In the genomic region with DNA sequence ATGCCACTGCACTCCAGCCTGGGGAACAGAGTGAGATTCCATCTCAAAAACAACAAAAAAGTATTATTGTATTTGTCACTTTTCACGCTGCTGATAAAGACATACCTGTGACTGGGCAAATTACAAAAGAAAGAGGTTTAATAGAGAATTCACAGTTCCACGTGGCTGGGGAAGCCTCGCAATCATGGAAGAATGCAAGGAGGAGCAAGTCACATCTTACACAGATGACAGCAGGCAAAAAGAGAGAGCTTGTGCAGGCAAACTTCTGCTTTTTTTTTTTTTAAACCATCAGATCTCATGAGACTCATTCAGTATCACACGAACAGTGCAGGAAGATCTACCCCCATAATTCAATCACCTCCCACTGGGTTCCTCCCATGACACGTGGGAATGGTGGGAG, we compare ENCODE assay signal across 25 cellular contexts. TPM values are rescaled to one million over a fixed set of nuclear protein-coding genes. Genes with fewer than 3 reads are reported as not detected.
"Had no signal": no experiment of that assay in that cellular context is flagged by ENCODE, and none has a peak within 500 bp of the region (broad histone marks: within the 10 kb centered on the region; RNA-seq: fewer than 3 reads in every experiment).

No MANE protein-coding gene starts in this region.

- H3K4me1 Mint-ChIP-seq: activated B cell treated with CpG ODN at 0.5 μM for 24 hours; activated CD8-positive, alpha-beta memory T cell treated with anti-CD3 and anti-CD28 coated beads, Interleukin-2, amount 10 ng/mL, durations not matched to agents 7 days and 5 days; activated naive CD4-positive, alpha-beta T cell treated with anti-CD3 and anti-CD28 coated beads, Interleukin-2, amount 50 U/mL, for 24 hours had no signal

- H3K4me3 Mint-ChIP-seq: activated B cell treated with CpG ODN at 0.5 μM for 24 hours; activated CD4-positive, alpha-beta T cell treated with anti-CD3 and anti-CD28 coated beads, Interleukin-2, amount 10 ng/mL, durations not matched to agents 24 days and 14 days; activated CD8-positive, alpha-beta memory T cell treated with anti-CD3 and anti-CD28 coated beads, Interleukin-2, amount 10 ng/mL, durations not matched to agents 7 days and 5 days; activated naive CD4-positive, alpha-beta T cell treated with anti-CD3 and anti-CD28 coated beads, Interleukin-2, amount 50 U/mL, for 24 hours; activated T-cell treated with anti-CD3 and anti-CD28 coated beads, Interleukin-2, amount 50 U/mL, for 24 hours; activated T-helper 1 cell treated with anti-CD3 and anti-CD28 coated beads, Interleukin-12 subunit alpha, Interleukin-12 subunit beta, Interleukin-2, Interleukin-4 antibody, amounts not matched to agents 30 ng/mL and 10 ng/mL and 1 ng/mL, durations not matched to agents 14 hours and 24 hours and 36 hours; T-helper 1 cell treated with Interleukin-12 subunit alpha and Interleukin-12 subunit beta and Interleukin-4 antibody, amounts not matched to agents 30 μg/mL and 1 μg/mL, for 36 hours had no signal

- H3K9me3 ChIP-seq: breast epithelium, Peyer's patch had no signal

- H3K9me3 Mint-ChIP-seq: activated CD4-positive, alpha-beta T cell treated with anti-CD3 and anti-CD28 coated beads, Interleukin-2, amount 10 ng/mL, durations not matched to agents 24 days and 14 days; activated naive CD4-positive, alpha-beta T cell treated with anti-CD3 and anti-CD28 coated beads, Interleukin-2, amount 50 U/mL, for 24 hours; activated T-cell treated with anti-CD3 and anti-CD28 coated beads, Interleukin-2, amount 50 U/mL, for 24 hours; activated T-helper 1 cell treated with anti-CD3 and anti-CD28 coated beads, Interleukin-12 subunit alpha, Interleukin-12 subunit beta, Interleukin-2, Interleukin-4 antibody, amounts not matched to agents 30 ng/mL and 10 ng/mL and 1 ng/mL, durations not matched to agents 14 hours and 24 hours and 36 hours; T-helper 1 cell treated with Interleukin-12 subunit alpha and Interleukin-12 subunit beta and Interleukin-4 antibody, amounts not matched to agents 30 μg/mL and 1 μg/mL, for 36 hours had no signal

- H3K4me3 ChIP-seq: breast epithelium, Peyer's patch had no signal

- H3K36me3 Mint-ChIP-seq: activated CD8-positive, alpha-beta memory T cell treated with anti-CD3 and anti-CD28 coated beads, Interleukin-2, amount 10 ng/mL, durations not matched to agents 7 days and 5 days; activated naive CD4-positive, alpha-beta T cell treated with anti-CD3 and anti-CD28 coated beads, Interleukin-2, amount 50 U/mL, for 24 hours had no signal

- DNase-seq: activated B cell treated with CpG ODN at 0.5 μM for 24 hours; activated CD4-positive, alpha-beta T cell treated with anti-CD3 and anti-CD28 coated beads for 1 hour; activated CD4-positive, alpha-beta T cell treated with anti-CD3 and anti-CD28 coated beads, Interleukin-2, amount 10 ng/mL, durations not matched to agents 24 days and 14 days; activated CD4-positive, alpha-beta T cell treated with anti-CD3 and anti-CD28 coated beads, Interleukin-2, amount 50 U/mL, for 48 hours; activated CD8-positive, alpha-beta memory T cell treated with anti-CD3 and anti-CD28 coated beads, Interleukin-2, amount 10 ng/mL, durations not matched to agents 7 days and 5 days; activated effector memory CD4-positive, alpha-beta T cell treated with Interleukin-2 at 50 U/mL for 16 hours; activated naive CD4-positive, alpha-beta T cell; activated T-cell treated with anti-CD3 and anti-CD28 coated beads, Interleukin-2, amount 50 U/mL, for 24 hours; aorta; caudate nucleus; KG1; NCI-H1105; NCI-H1436; NCI-H1694 treated with DMSO at 0.1 percent for 48 hours; NCI-H2029 treated with DMSO at 0.1 percent for 48 hours; NCI-H345; NCI-H510A treated with DMSO at 0.1 percent for 48 hours; NCI-H69; NK-92 treated with Interleukin-12 subunit alpha and Interleukin-12 subunit beta, amount 100 ng/mL, for 24 hours; Peyer's patch; SHP77 had no signal

- H3K27ac ChIP-seq: Peyer's patch had no signal

- H3K27me3 Mint-ChIP-seq: activated B cell treated with CpG ODN at 0.5 μM for 24 hours; activated T-cell treated with anti-CD3 and anti-CD28 coated beads, Interleukin-2, amount 50 U/mL, for 24 hours had no signal

- ATAC-seq: activated CD8-positive, alpha-beta memory T cell treated with anti-CD3 and anti-CD28 coated beads, Interleukin-2, amount 10 ng/mL, durations not matched to agents 7 days and 5 days had no signal

- H3K27me3 ChIP-seq: breast epithelium, Peyer's patch had no signal

- H3K36me3 ChIP-seq: breast epithelium, Peyer's patch had no signal

- H3K27ac Mint-ChIP-seq: activated B cell treated with CpG ODN at 0.5 μM for 24 hours; activated CD4-positive, alpha-beta T cell treated with anti-CD3 and anti-CD28 coated beads, Interleukin-2, amount 10 ng/mL, durations not matched to agents 24 days and 14 days; activated CD8-positive, alpha-beta memory T cell treated with anti-CD3 and anti-CD28 coated beads, Interleukin-2, amount 10 ng/mL, durations not matched to agents 7 days and 5 days; activated naive CD4-positive, alpha-beta T cell treated with anti-CD3 and anti-CD28 coated beads, Interleukin-2, amount 50 U/mL, for 24 hours; activated T-cell treated with anti-CD3 and anti-CD28 coated beads, Interleukin-2, amount 50 U/mL, for 24 hours; activated T-helper 1 cell treated with anti-CD3 and anti-CD28 coated beads, Interleukin-12 subunit alpha, Interleukin-12 subunit beta, Interleukin-2, Interleukin-4 antibody, amounts not matched to agents 30 ng/mL and 10 ng/mL and 1 ng/mL, durations not matched to agents 14 hours and 24 hours and 36 hours; T-helper 1 cell treated with Interleukin-12 subunit alpha and Interleukin-12 subunit beta and Interleukin-4 antibody, amounts not matched to agents 30 μg/mL and 1 μg/mL, for 36 hours had no signal

RNA-seq across cellular contexts. Expression of a gene that starts 41.5 kb away (rescaled TPM):
- total RNA-seq: activated B cell treated with CpG ODN at 0.5 μM for 24 hours had no signal
